9 cellular contexts compared by ENCODE assay signal in genomic region chr11:64240467-64241174, GRCh38. TPM values are rescaled to one million over a fixed set of nuclear protein-coding genes. Genes with fewer than 3 reads are reported as not detected.
A peak's percentile ranks its signal among the peaks of the same experiment; 100 is the strongest.
DNase-seq lines count a peak whose midpoint lies in the region; ATAC-seq, FAIRE-seq and TF ChIP-seq lines count a peak whose summit lies in the region.
"Had no signal": no experiment of that assay in that cellular context is flagged by ENCODE, and none has a peak within 500 bp of the region (broad histone marks: within the 10 kb centered on the region; RNA-seq: fewer than 3 reads in every experiment).

Gene FKBP2, plus strand, starts transcription at chr11:64241095. Its CDS starts 1,293 bp downstream, at chr11:64242388.

- no peaks in the 10 kb centered on the region for H3K27me3 ChIP-seq in keratinocyte (ENCODE audit: control insufficient read depth, extremely low read depth, insufficient read depth, low read length)

- H3K4me1 ChIP-seq in keratinocyte (ENCODE audit: control insufficient read depth, extremely low read depth, insufficient read depth, low read length), result peaks cover 49% of the 10 kb centered on the region

- peak; percentile 54 for ATAC-seq in GM19035 (IDR thresholded peaks at IDR 0.05; ENCODE audit: unreplicated experiment)
- ATAC-seq in HG03342 (IDR thresholded peaks at IDR 0.05; ENCODE audit: unreplicated experiment), result peak; percentile 52
- peak; percentile 58 to 68 for ATAC-seq in activated CD4-positive, CD25-positive, alpha-beta regulatory T cell treated with anti-CD3 and anti-CD28 coated beads, Interleukin-2, amount 50 U/mL, for 24 hours
- ATAC-seq in central memory CD8-positive, alpha-beta T cell (replicated peaks; ENCODE audit: extremely low read depth, poor library complexity, severe bottlenecking), result peak; percentile 67

- H3K79me2 ChIP-seq in keratinocyte (ENCODE audit: control insufficient read depth, insufficient read depth, low read length), result peaks cover 20% of the 10 kb centered on the region

- H3K4me1 Mint-ChIP-seq in central memory CD8-positive, alpha-beta T cell, result peaks cover 34% of the 10 kb centered on the region

- DNase-seq in AG10803 (ENCODE audit: low read depth) (peak; percentile 96), NCI-H446 (lab: John Stamatoyannopoulos, UW) (peak; percentile 96 to 99), keratinocyte (ENCODE audit: low read depth, low spot score) (peak; percentile 99)
- DNase-seq in central memory CD8-positive, alpha-beta T cell (ENCODE audit: low spot score in 2 of 2), result peak; percentile 95 to 97
- peak; percentile 97 to 98 for DNase-seq in stimulated activated CD4-positive, alpha-beta T cell treated with anti-CD3 and anti-CD28 coated beads, Interleukin-15, amount 100 ng/mL, for 1 hour (ENCODE audit: low read depth in 1 of 2, low spot score in 1 of 2)

- H3K4me2 ChIP-seq in keratinocyte (ENCODE audit: control insufficient read depth, extremely low read depth, insufficient read depth, low read depth, low read length), result peak within 1 kb of the TSS; percentile 76

- peak within 1 kb of the TSS; percentile 96 for H3K4me3 Mint-ChIP-seq in central memory CD8-positive, alpha-beta T cell

- peaks cover 29% of the 10 kb centered on the region for H3K36me3 Mint-ChIP-seq in central memory CD8-positive, alpha-beta T cell (ENCODE audit: insufficient read depth)

- H3K27ac ChIP-seq in keratinocyte (ENCODE audit: control insufficient read depth, insufficient read depth, low read length), result peak within 1 kb of the TSS; percentile 98

- H4K20me1 ChIP-seq in keratinocyte (ENCODE audit: control insufficient read depth, extremely low read depth, insufficient read depth, low read length), result no peaks in the 10 kb centered on the region

- FAIRE-seq in keratinocyte (lab: Jason Lieb, UNC), result peak; percentile 86
- FAIRE-seq: colon had no signal

- H2AFZ ChIP-seq in keratinocyte (ENCODE audit: control insufficient read depth, low read length), result peak within 1 kb of the TSS; percentile 65

- no peaks in the 10 kb centered on the region for H3K9me1 ChIP-seq in keratinocyte (ENCODE audit: control insufficient read depth, extremely low read depth, insufficient read depth, low read length)

- H3K9me3 ChIP-seq in keratinocyte (ENCODE audit: control insufficient read depth, low read depth, low read length), result no peaks in the 10 kb centered on the region

- peak within 1 kb of the TSS; percentile 97 for H3K27ac Mint-ChIP-seq in central memory CD8-positive, alpha-beta T cell (ENCODE audit: low read depth)

- dilution Hi-C loops in keratinocyte (cut with MboI; ENCODE audit: extremely low pct_ligation_motif_present, low sequenced_read_pairs), result no loop called here

- no peaks in the 10 kb centered on the region for H3K9me3 Mint-ChIP-seq in central memory CD8-positive, alpha-beta T cell

- H3K4me3 ChIP-seq in AG10803 (ENCODE audit: low read length), result peak within 1 kb of the TSS; percentile 82
- peak within 1 kb of the TSS; percentile 74 to 87 (median 82) for H3K4me3 ChIP-seq in keratinocyte (ENCODE audit: control insufficient read depth in 2 of 3, extremely low read depth in 1 of 3, insufficient read depth in 2 of 3, low read depth in 1 of 3, low read length in 3 of 3)

- TF ChIP-seq CTCF in AG10803 (conservative IDR thresholded peaks at IDR 0.05; ENCODE audit: low read length), result no peak
- TF ChIP-seq CTCF in keratinocyte (optimal IDR thresholded peaks at IDR 0.05 in 1 of 3, IDR thresholded peaks at IDR 0.05 in 1 of 3, conservative IDR thresholded peaks at IDR 0.05 in 1 of 3; ENCODE audit: extremely low read depth in 1 of 3, insufficient read depth in 2 of 3, low read length in 3 of 3), result no peak

- peaks cover 14 to 32% of the 10 kb centered on the region in 2 experiments for H3K36me3 ChIP-seq in keratinocyte (ENCODE audit: control insufficient read depth in 2 of 2, extremely low read depth in 1 of 2, insufficient read depth in 2 of 2, low read length in 2 of 2)

- no peaks in the 10 kb centered on the region for H3K27me3 Mint-ChIP-seq in central memory CD8-positive, alpha-beta T cell

- peak within 1 kb of the TSS; percentile 89 for H3K9ac ChIP-seq in keratinocyte (ENCODE audit: control insufficient read depth, extremely low read depth, insufficient read depth, low read length)

RNA-seq across cellular contexts. Expression of gene FKBP2, which starts in this region (rescaled TPM):
- 40.3 to 57.7 TPM (median 51.9 TPM) in 3 replicates for polyA plus RNA-seq in keratinocyte
- 13.5 TPM for polyA plus RNA-seq in keratinocyte (2011; ENCODE audit: low read depth)
- polyA plus RNA-seq in keratinocyte (2011; cell fraction: cytosol; rRNA removed), result 25.4 and 60.1 TPM in 2 replicates
- polyA plus RNA-seq in keratinocyte (2011; cell fraction: nucleus; rRNA removed), result 36.5 and 39.2 TPM in 2 replicates
- polyA plus RNA-seq in keratinocyte (2012; ENCODE audit: low replicate concordance), result 59.4 and 124 TPM in 2 replicates
- polyA minus RNA-seq in keratinocyte, result 19.1 to 44.3 TPM (median 19.4 TPM) in 3 replicates
- polyA minus RNA-seq in keratinocyte (2011; cell fraction: cytosol; rRNA and poly(A)+ RNA removed), result 48.7 TPM
- 10.8 and 13.9 TPM in 2 replicates for polyA minus RNA-seq in keratinocyte (2011; cell fraction: nucleus; rRNA and poly(A)+ RNA removed)

Comparison
In these comparisons a context has a peak if more than half of its experiments do, and no peak if none do; other contexts are left out.
1. Peak in every context shown above with its lines: DNase-seq, ATAC-seq, H3K4me3 ChIP-seq and H3K27ac ChIP-seq.